Comparison of ENCODE assay signal across 8 cellular contexts in genomic region chrX:71118032-71118984, GRCh38. TPM values are rescaled to one million over a fixed set of nuclear protein-coding genes. Genes with fewer than 3 reads are reported as not detected.
DNase-seq lines count a peak whose midpoint lies in the region; ATAC-seq and TF ChIP-seq lines count a peak whose summit lies in the region.

Gene MED12, plus strand, starts transcription at chrX:71118596. Its CDS starts 159 bp downstream, at chrX:71118755.

- H3K9ac ChIP-seq in iPS-20b (ENCODE audit: low read depth, low read length) (peak within 1 kb of the TSS; percentile 73; the same call in 1 of the 2 replicates), skeletal muscle tissue (ENCODE audit: low read depth in 1 of 3, low read length in 3 of 3) (peak within 1 kb of the TSS; percentile 74 to 82 (median 80))

- ATAC-seq in GM18511 (IDR thresholded peaks at IDR 0.05; ENCODE audit: unreplicated experiment) (peak; percentile 93), HG03045 (IDR thresholded peaks at IDR 0.05; ENCODE audit: unreplicated experiment) (peak; percentile 92)

- H3K36me3 ChIP-seq in iPS-20b (ENCODE audit: insufficient read depth, low read depth, low read length), result peaks cover 37% of the 10 kb centered on the region
- H3K36me3 ChIP-seq in skeletal muscle tissue (ENCODE audit: control insufficient read depth in 3 of 3, insufficient read depth in 3 of 3, low read length in 3 of 3), result peaks cover 26 to 31% (median 28%) of the 10 kb centered on the region in 3 donors

- H3K4me1 ChIP-seq in iPS-20b (ENCODE audit: insufficient read depth, low read length), result no peaks in the 10 kb centered on the region; the same call in 1 of the 2 replicates
- peaks cover 6 to 13% (median 10%) of the 10 kb centered on the region in 3 donors for H3K4me1 ChIP-seq in skeletal muscle tissue (ENCODE audit: control insufficient read depth in 3 of 3, insufficient read depth in 3 of 3, low read length in 3 of 3)

- peaks cover 30% of the 10 kb centered on the region; the same call in 1 of the 2 replicates for H3K27me3 ChIP-seq in iPS-20b (ENCODE audit: insufficient read depth, low read length)
- H3K27me3 ChIP-seq in skeletal muscle tissue (ENCODE audit: control insufficient read depth in 3 of 3, insufficient read depth in 3 of 3, low read length in 3 of 3), result no peaks in the 10 kb centered on the region

- DNase-seq in 8988T, result peak; percentile 31
- DNase-seq in NCI-H2171 treated with DMSO at 0.1 percent for 48 hours (lab: John Stamatoyannopoulos, UW), result peak; percentile 78
- peak; percentile 16 to 75 for DNase-seq in T47D (ENCODE audit: low read depth in 1 of 2, low spot score in 1 of 2)

- H3K4me3 ChIP-seq in iPS-20b (ENCODE audit: low read length) (peak within 1 kb of the TSS; percentile 77), skeletal muscle tissue (ENCODE audit: low read length in 3 of 3) (peak within 1 kb of the TSS; percentile 60 to 82 (median 75))

- no peak for TF ChIP-seq CTCF in VCaP (conservative IDR thresholded peaks at IDR 0.05)

- H3K27ac ChIP-seq in VCaP (peak within 1 kb of the TSS; percentile 80), iPS-20b (ENCODE audit: low read length) (no peak within 1 kb of the TSS), skeletal muscle tissue (ENCODE audit: low read depth, low read length) (peak within 1 kb of the TSS; percentile 80)

- in situ Hi-C loops in T47D (cut with HindIII; ENCODE audit: low pct_unique_long_range_greater_than_20kb, low sequenced_read_pairs), result no loop called here

- H3K9me3 ChIP-seq in iPS-20b (ENCODE audit: insufficient read depth, low read depth, low read length), result no peaks in the 10 kb centered on the region
- H3K9me3 ChIP-seq in skeletal muscle tissue (ENCODE audit: control insufficient read depth in 3 of 3, low read length in 3 of 3), result peaks cover 0 to 2% (median 0%) of the 10 kb centered on the region in 3 donors

RNA-seq across cellular contexts. Expression of gene MED12, which starts in this region (rescaled TPM):
- 37.6 TPM for total RNA-seq in skeletal muscle tissue
